ENCODE assay signal across 27 cellular contexts in the genomic region with DNA sequence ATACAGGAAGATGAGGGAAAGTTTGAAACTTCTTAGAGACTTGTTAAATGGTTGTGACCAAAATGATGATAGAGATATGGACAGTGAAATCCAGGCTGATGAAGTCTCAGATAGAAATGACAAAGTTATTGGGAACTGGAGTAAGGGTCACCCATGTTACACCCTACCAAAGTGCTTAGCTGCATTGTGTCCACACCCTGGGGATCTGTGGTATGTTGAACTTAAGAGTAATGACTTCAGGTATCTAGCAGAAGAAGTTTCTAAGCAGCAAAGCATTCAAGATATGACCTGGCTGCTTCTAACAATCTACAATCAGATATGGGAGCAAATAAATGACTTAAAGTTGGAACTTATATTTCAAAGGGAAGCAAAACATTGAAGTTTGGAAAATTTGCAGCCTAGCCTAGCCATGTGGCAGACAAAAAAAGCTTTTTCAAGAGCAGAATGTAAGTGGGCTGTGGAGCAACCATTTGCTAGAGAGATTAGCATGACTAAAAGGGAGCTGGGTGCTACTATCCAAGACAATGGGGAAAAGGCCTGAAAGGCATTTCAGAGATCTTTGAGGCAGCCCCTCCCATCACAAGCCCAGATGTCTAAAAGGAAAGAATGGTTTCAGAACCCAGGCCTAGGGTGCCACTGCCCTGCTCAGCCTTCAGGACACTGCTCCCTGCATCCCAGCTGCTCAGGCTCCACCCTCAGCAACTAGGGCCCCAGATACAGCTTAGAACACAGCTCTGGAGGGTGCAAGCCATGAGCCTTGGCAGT. TPM values are rescaled to one million over a fixed set of nuclear protein-coding genes. Genes with fewer than 3 reads are reported as not detected.
DNase-seq lines count a peak whose midpoint lies in the region; ATAC-seq and TF ChIP-seq lines count a peak whose summit lies in the region.
"Had no signal": no experiment of that assay in that cellular context is flagged by ENCODE, and none has a peak within 500 bp of the region (broad histone marks: within the 10 kb centered on the region; RNA-seq: fewer than 3 reads in every experiment).

No MANE protein-coding gene starts in this region.

- H3K4me1 ChIP-seq in HUES6 (ENCODE audit: control insufficient read depth, insufficient read depth, low read length) (peaks cover 4% of the 10 kb centered on the region; the same call in 1 of the 2 replicates), endodermal cell (ENCODE audit: control insufficient read depth, insufficient read depth, low read length) (no peaks in the 10 kb centered on the region), iPS-20b (ENCODE audit: insufficient read depth, low read length) (peaks cover 4% of the 10 kb centered on the region; the same call in 1 of the 2 replicates)
- H3K4me1 ChIP-seq: Peyer's patch had no signal

- H3K4me3 Mint-ChIP-seq in endodermal cell, result no peak overlapping the region
- H3K4me3 Mint-ChIP-seq: CD4-positive, CD25-positive, alpha-beta regulatory T cell had no signal

- no peak overlapping the region for H3K27ac Mint-ChIP-seq in endodermal cell
- H3K27ac Mint-ChIP-seq: CD4-positive, CD25-positive, alpha-beta regulatory T cell had no signal

- H3K36me3 Mint-ChIP-seq in endodermal cell (ENCODE audit: low read depth), result no peaks in the 10 kb centered on the region
- H3K36me3 Mint-ChIP-seq: CD4-positive, CD25-positive, alpha-beta regulatory T cell had no signal

- H3K9me3 Mint-ChIP-seq in endodermal cell, result peaks cover 14% of the 10 kb centered on the region

- H3K9me3 ChIP-seq in HUES6 (ENCODE audit: control insufficient read depth, insufficient read depth, low read depth, low read length) (peaks cover 11% of the 10 kb centered on the region; the same call in 1 of the 2 replicates), endodermal cell (ENCODE audit: control insufficient read depth, low read length) (no peaks in the 10 kb centered on the region), iPS-20b (ENCODE audit: insufficient read depth, low read depth, low read length) (peaks cover 4% of the 10 kb centered on the region; the same call in 1 of the 2 replicates)

- H3K4me3 ChIP-seq in HUES6 (ENCODE audit: low read depth, low read length) (0 out of 2 replicates have a peak overlapping the region, but pooled peaks have one; percentile 7), endodermal cell (ENCODE audit: low read length) (no peak overlapping the region), iPS-20b (ENCODE audit: low read length) (no peak overlapping the region)
- H3K4me3 ChIP-seq: K562, Peyer's patch had no signal

- H3K27me3 Mint-ChIP-seq in endodermal cell (ENCODE audit: insufficient read depth), result no peaks in the 10 kb centered on the region

- no peaks in the 10 kb centered on the region for H3K4me1 Mint-ChIP-seq in endodermal cell
- H3K4me1 Mint-ChIP-seq: CD4-positive, CD25-positive, alpha-beta regulatory T cell had no signal

- H3K36me3 ChIP-seq in HUES6 (ENCODE audit: control insufficient read depth, insufficient read depth, low read length) (no peaks in the 10 kb centered on the region), endodermal cell (ENCODE audit: control insufficient read depth, insufficient read depth, low read length) (no peaks in the 10 kb centered on the region), iPS-20b (ENCODE audit: insufficient read depth, low read depth, low read length) (no peaks in the 10 kb centered on the region)
- H3K36me3 ChIP-seq: Peyer's patch had no signal

- ATAC-seq in GM21390 (IDR thresholded peaks at IDR 0.05; ENCODE audit: unreplicated experiment) (no peak), HG02759 (IDR thresholded peaks at IDR 0.05; ENCODE audit: unreplicated experiment) (no peak)
- ATAC-seq: K562 had no signal

- H3K9ac ChIP-seq in HUES6 (ENCODE audit: low read length) (no peak overlapping the region), endodermal cell (ENCODE audit: extremely low read depth, low read length, poor library complexity, severe bottlenecking) (no peak overlapping the region), iPS-20b (ENCODE audit: low read depth, low read length) (peak overlapping the region; percentile 49; the same call in 1 of the 2 replicates)

- no peak for TF ChIP-seq CTCF in endodermal cell (conservative IDR thresholded peaks at IDR 0.05)

- H3K27me3 ChIP-seq in HUES6 (ENCODE audit: control insufficient read depth, insufficient read depth, low read length), result no peaks in the 10 kb centered on the region
- no peaks in the 10 kb centered on the region for H3K27me3 ChIP-seq in endodermal cell (ENCODE audit: control insufficient read depth, insufficient read depth, low read length, poor library complexity, severe bottlenecking)
- no peaks in the 10 kb centered on the region for H3K27me3 ChIP-seq in iPS-20b (ENCODE audit: insufficient read depth, low read length)
- H3K27me3 ChIP-seq: Peyer's patch had no signal

- DNase-seq in ELF-1 (ENCODE audit: low read depth, low spot score) (peak; percentile 78), endodermal cell (peak; percentile 50), H4 (ENCODE audit: low spot score) (no peak), kidney glomerular epithelial cell (lab: John Stamatoyannopoulos, UW) (no peak)
- DNase-seq: CD4-positive, CD25-positive, alpha-beta regulatory T cell; Kasumi-1; MV-4-11; NCI-H1105; NCI-H1436 treated with DMSO at 0.1 percent for 48 hours; NCI-H1930; NCI-H2107; NCI-H446 treated with DMSO at 0.1 percent for 48 hours; NCI-H526; OCI-M1; Peyer's patch; SHP77 treated with DMSO at 0.1 percent for 48 hours; T-helper 1 cell had no signal

- H3K27ac ChIP-seq in HUES6 (ENCODE audit: low read depth, low read length) (peak overlapping the region; percentile 82), endodermal cell (ENCODE audit: low read depth, low read length) (no peak overlapping the region), iPS-20b (ENCODE audit: low read length) (no peak overlapping the region)
- H3K27ac ChIP-seq: HL-60, Peyer's patch had no signal

RNA-seq across cellular contexts. Expression of a gene that starts 24.5 kb away (rescaled TPM):
- not detected for total RNA-seq in endodermal cell
- not detected for polyA plus RNA-seq in endodermal cell (2013, experiment 1 of 2)
- polyA plus RNA-seq in endodermal cell (2013, experiment 2 of 2), result not detected
- total RNA-seq in H4 (2014; rRNA removed; shearing (Covaris generic)), result not detected in 2 replicates
- total RNA-seq: A172; CD4-positive, CD25-positive, alpha-beta regulatory T cell; G401; K562; M059J had no signal
- polyA plus RNA-seq: BJ; CD4-positive, CD25-positive, alpha-beta regulatory T cell; K562 had no signal

Comparison
In these comparisons a context has a peak if more than half of its experiments do, and no peak if none do; other contexts are left out.
1. DNase-seq: peak in ELF-1 (single experiment) and endodermal cell (single experiment); none in H4 (single experiment) and kidney glomerular epithelial cell (single experiment).